9 cellular contexts compared by ENCODE assay signal in genomic region chr20:34037121-34037520, GRCh38. TPM values are rescaled to one million over a fixed set of nuclear protein-coding genes. Genes with fewer than 3 reads are reported as not detected.
DNase-seq lines count a peak whose midpoint lies in the region; TF ChIP-seq lines count a peak whose summit lies in the region.
"Had no signal": no experiment of that assay in that cellular context is flagged by ENCODE, and none has a peak within 500 bp of the region (broad histone marks: within the 10 kb centered on the region; RNA-seq: fewer than 3 reads in every experiment).

No MANE protein-coding gene starts in this region.

- H3K4me3 ChIP-seq in BE2C (ENCODE audit: low read depth, low read length): no peak overlapping the region

- peaks cover 7% of the 10 kb centered on the region for H3K4me1 ChIP-seq in BE2C

- peak; percentile 27 for DNase-seq in OCI-M1 (lab: John Stamatoyannopoulos, UW)
- DNase-seq in activated T-cell treated with anti-CD3 and anti-CD28 coated beads, Interleukin-2, amount 50 U/mL, for 1 hour: peak; percentile 43
- DNase-seq in iPS-NIHi11 (ENCODE audit: low spot score): peak; percentile 29
- DNase-seq in stimulated activated CD4-positive, alpha-beta T cell treated with anti-CD3 and anti-CD28 coated beads, TNF-alpha, amount 100 ng/mL, for 24 hours (ENCODE audit: low read depth in 3 of 3): peak; percentile 26 to 47 (median 34)
- no peak for DNase-seq in BE2C
- no peak for DNase-seq in islet precursor cell
- DNase-seq in NCI-H2029 treated with DMSO at 0.1 percent for 48 hours (lab: John Stamatoyannopoulos, UW): no peak
- no peak for DNase-seq in iPS-NIHi7 (ENCODE audit: extremely low spot score)
- DNase-seq: NCI-H146 had no signal

- no peaks in the 10 kb centered on the region for H3K9me3 ChIP-seq in BE2C

- TF ChIP-seq CTCF in BE2C (IDR thresholded peaks at IDR 0.05; ENCODE audit: low read depth, low read length): no peak

- peaks cover 13% of the 10 kb centered on the region for H3K36me3 ChIP-seq in BE2C

- no peaks in the 10 kb centered on the region for H3K27me3 ChIP-seq in BE2C

RNA-seq across cellular contexts. Expression of gene RALY, which starts 43.4 kb away (rescaled TPM):
- 150 TPM for polyA plus RNA-seq in BE2C (2012; ENCODE audit: insufficient read depth, insufficient read length, low read depth)

Comparison
In these comparisons a context has a peak if more than half of its experiments do, and no peak if none do; other contexts are left out.
1. DNase-seq: peak in OCI-M1 (single experiment), activated T-cell treated with anti-CD3 and anti-CD28 coated beads, Interleukin-2, amount 50 U/mL, for 1 hour (single experiment), iPS-NIHi11 (single experiment) and stimulated activated CD4-positive, alpha-beta T cell treated with anti-CD3 and anti-CD28 coated beads, TNF-alpha, amount 100 ng/mL, for 24 hours (3 of 3); none in BE2C (single experiment), islet precursor cell (single experiment), NCI-H2029 treated with DMSO at 0.1 percent for 48 hours (single experiment) and iPS-NIHi7 (single experiment).